In the genomic region with DNA sequence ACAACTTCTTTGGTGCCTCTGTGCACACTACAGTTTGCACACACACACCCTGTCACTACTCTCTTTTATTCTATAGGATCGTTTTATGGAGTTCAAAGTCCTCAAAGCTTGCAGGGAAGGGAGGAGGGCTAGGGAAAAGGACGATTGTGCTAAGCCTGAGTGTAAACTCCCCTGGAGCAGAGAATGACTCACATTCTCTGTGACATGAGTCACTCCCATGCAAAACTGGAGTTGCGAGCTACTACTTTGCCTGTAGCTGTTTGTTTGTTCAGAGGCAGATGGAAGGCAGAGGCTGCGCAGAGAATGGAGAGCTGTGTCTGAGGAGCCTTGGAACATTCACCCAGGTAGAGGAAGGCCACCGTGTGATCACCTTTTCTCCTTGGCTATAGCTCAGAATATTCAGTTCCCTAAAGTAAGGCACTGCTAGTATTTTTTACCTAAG, we compare ENCODE assay signal across 1 cellular context.
TF ChIP-seq lines count a peak whose summit lies in the region.

No MANE protein-coding gene starts in this region.

TF ChIP-seq in SK-N-SH treated with all-trans-retinoic acid at 6 μM for 48 hours, 23 proteins besides CTCF, POLR2A, EP300 and RAD21 (continued from another document):
- TF ChIP-seq TOX (CRISPR knock-in tag; IDR thresholded peaks at IDR 0.05; ENCODE audit: borderline replicate concordance) = no peak
